ENCODE assay signal across 14 cellular contexts in the genomic region with DNA sequence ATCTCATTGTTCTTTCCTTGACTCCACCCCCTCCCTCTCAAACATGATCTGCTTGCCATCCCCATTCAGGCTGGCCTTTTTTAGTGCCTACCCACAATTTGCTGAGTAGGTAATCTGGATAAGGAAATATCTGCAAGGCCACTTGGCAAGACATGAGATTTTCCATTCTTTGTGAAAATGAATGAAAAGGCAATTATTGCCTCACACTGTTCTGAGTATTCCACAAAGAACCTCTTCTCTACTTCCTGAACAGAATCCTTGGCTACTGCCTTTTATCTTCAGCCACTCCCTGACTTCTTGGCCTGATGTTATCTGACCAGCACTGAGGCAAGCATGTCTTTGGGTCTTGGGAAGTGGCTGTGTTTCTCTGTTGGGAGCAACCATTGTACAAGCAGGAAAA.
DNase-seq lines count a peak whose midpoint lies in the region; ATAC-seq, FAIRE-seq and TF ChIP-seq lines count a peak whose summit lies in the region.
"Had no signal": no experiment of that assay in that cellular context is flagged by ENCODE, and none has a peak within 500 bp of the region (broad histone marks: within the 10 kb centered on the region; RNA-seq: fewer than 3 reads in every experiment).

No MANE protein-coding gene starts in this region.

- H3K9me3 ChIP-seq in mucosa of descending colon, result no peaks in the 10 kb centered on the region
- H3K9me3 ChIP-seq: psoas muscle had no signal

- intact Hi-C loops in mucosa of descending colon (cut with DNase I, micrococcal nuclease), result no loop called here

- ATAC-seq in mucosa of descending colon (peak; percentile 79), GM19023 (IDR thresholded peaks at IDR 0.05; ENCODE audit: unreplicated experiment) (no peak), GM18870 (IDR thresholded peaks at IDR 0.05; ENCODE audit: unreplicated experiment) (no peak)
- ATAC-seq: effector memory CD8-positive, alpha-beta T cell; stimulated activated effector memory CD8-positive, alpha-beta T cell treated with anti-CD3 and anti-CD28 coated beads, Interleukin-12 subunit alpha, Interleukin-12 subunit beta, amount 100 ng/mL, for 72 hours had no signal

- no peak overlapping the region for H3K4me3 ChIP-seq in mucosa of descending colon
- H3K4me3 ChIP-seq: psoas muscle had no signal

- no peaks in the 10 kb centered on the region for H3K36me3 ChIP-seq in mucosa of descending colon (ENCODE audit: low read depth)

- FAIRE-seq in GM12892 (lab: Jason Lieb, UNC), result no peak
- FAIRE-seq: RCC 7860 had no signal

- DNase-seq in COLO829 (ENCODE audit: low spot score) (peak; percentile 89), NCI-H69 (lab: John Stamatoyannopoulos, UW) (peak; percentile 28), fibroblast of peridontal ligament (ENCODE audit: extremely low read depth) (peak; percentile 45), mucosa of descending colon (no peak), NCI-H1092 (lab: John Stamatoyannopoulos, UW) (no peak), GM12892 (ENCODE audit: insufficient read length) (no peak)
- DNase-seq: effector memory CD8-positive, alpha-beta T cell; NCI-H446; psoas muscle; stimulated activated CD4-positive, alpha-beta T cell treated with anti-CD3 and anti-CD28 coated beads, Interleukin-4, amount 100 ng/mL, for 1 hour had no signal

- no peaks in the 10 kb centered on the region for H3K4me1 ChIP-seq in mucosa of descending colon (ENCODE audit: low read depth)
- H3K4me1 ChIP-seq: psoas muscle had no signal

- no peak for TF ChIP-seq POLR2A in GM12892 (IDR thresholded peaks at IDR 0.05; ENCODE audit: low read depth, low read length)

- no peak for TF ChIP-seq CTCF in mucosa of descending colon (IDR thresholded peaks at IDR 0.05)

Comparison
In these comparisons a context has a peak if more than half of its experiments do, and no peak if none do; other contexts are left out.
1. DNase-seq: peak in COLO829 (single experiment), NCI-H69 (single experiment) and fibroblast of peridontal ligament (single experiment); none in mucosa of descending colon (0 of 3), NCI-H1092 (single experiment) and GM12892 (single experiment).